Comparison of ENCODE assay signal across 19 cellular contexts in genomic region chr17:5391678-5392077, GRCh38. TPM values are rescaled to one million over a fixed set of nuclear protein-coding genes. Genes with fewer than 3 reads are reported as not detected.
DNase-seq lines count a peak whose midpoint lies in the region; ATAC-seq and TF ChIP-seq lines count a peak whose summit lies in the region.
"Had no signal": no experiment of that assay in that cellular context is flagged by ENCODE, and none has a peak within 500 bp of the region (broad histone marks: within the 10 kb centered on the region; RNA-seq: fewer than 3 reads in every experiment).

No MANE protein-coding gene starts in this region.

- H3K27me3 Mint-ChIP-seq in T-helper 17 cell: no peaks in the 10 kb centered on the region
- no peaks in the 10 kb centered on the region for H3K27me3 Mint-ChIP-seq in glutamatergic neuron (ENCODE audit: unreplicated experiment)

- H3K9me3 ChIP-seq in right atrium auricular region (no peaks in the 10 kb centered on the region), T-helper 17 cell (ENCODE audit: control insufficient read depth, low read length, poor library complexity, severe bottlenecking) (no peaks in the 10 kb centered on the region)
- H3K9me3 ChIP-seq: SJSA1 had no signal

- no peak overlapping the region for H3K27ac ChIP-seq in right atrium auricular region
- H3K27ac ChIP-seq: BLaER1 treated with 17β-estradiol and CSF1 and Interleukin-3, amounts not matched to agents 10 nM and 100 nM; KMS-11; SJSA1 had no signal

- no peaks in the 10 kb centered on the region for H3K4me1 ChIP-seq in right atrium auricular region
- H3K4me1 ChIP-seq: BLaER1 treated with 17β-estradiol and CSF1 and Interleukin-3, amounts not matched to agents 10 nM and 100 nM; SJSA1 had no signal

- peaks cover 18% of the 10 kb centered on the region for H3K36me3 Mint-ChIP-seq in T-helper 17 cell (ENCODE audit: low read depth)
- no peaks in the 10 kb centered on the region for H3K36me3 Mint-ChIP-seq in stimulated activated effector memory CD8-positive, alpha-beta T cell treated with anti-CD3 and anti-CD28 coated beads, Interleukin-12 subunit alpha, Interleukin-12 subunit beta, amount 100 ng/mL, for 72 hours
- no peaks in the 10 kb centered on the region for H3K36me3 Mint-ChIP-seq in glutamatergic neuron (ENCODE audit: unreplicated experiment)

- DNase-seq in left ventricle myocardium superior: no peak
- DNase-seq in right atrium auricular region (ENCODE audit: low spot score): no peak
- DNase-seq in T-helper 17 cell: no peak
- DNase-seq in choroid plexus epithelial cell (ENCODE audit: low read depth): peak; percentile 21
- DNase-seq in stimulated activated effector memory CD8-positive, alpha-beta T cell treated with anti-CD3 and anti-CD28 coated beads, Interleukin-12 subunit alpha, Interleukin-12 subunit beta, amount 100 ng/mL, for 72 hours (ENCODE audit: low spot score in 2 of 2): no peak
- DNase-seq in glutamatergic neuron: no peak
- no peak for DNase-seq in COLO668 (lab: John Stamatoyannopoulos, UW; ENCODE audit: unreplicated experiment)
- no peak for DNase-seq in KG1 (lab: John Stamatoyannopoulos, UW)
- DNase-seq: CD8-positive, alpha-beta T cell; DMS79; NCI-H1436; NCI-H1930; NCI-H345; NCI-H524 treated with DMSO at 0.1 percent for 48 hours; PC-3; RPMI8226 had no signal

- TF ChIP-seq CTCF in right atrium auricular region (IDR thresholded peaks at IDR 0.05) (no peak), choroid plexus epithelial cell (conservative IDR thresholded peaks at IDR 0.05; ENCODE audit: low read depth, low read length) (no peak), glutamatergic neuron (IDR thresholded peaks at IDR 0.05; ENCODE audit: partially characterized antibody, unreplicated experiment) (no peak)

- no peak overlapping the region for H3K4me3 ChIP-seq in right atrium auricular region
- H3K4me3 ChIP-seq in choroid plexus epithelial cell (ENCODE audit: low read depth, low read length): no peak overlapping the region
- H3K4me3 ChIP-seq: BLaER1 treated with 17β-estradiol and CSF1 and Interleukin-3, amounts not matched to agents 10 nM and 100 nM; SJSA1 had no signal

- ATAC-seq in left ventricle myocardium superior (peak; percentile 42), T-helper 17 cell (no peak)
- no peak for ATAC-seq in stimulated activated effector memory CD8-positive, alpha-beta T cell treated with anti-CD3 and anti-CD28 coated beads, Interleukin-12 subunit alpha, Interleukin-12 subunit beta, amount 100 ng/mL, for 72 hours
- ATAC-seq: CD8-positive, alpha-beta T cell; PC-3 had no signal

- H3K27ac Mint-ChIP-seq in T-helper 17 cell (peak overlapping the region; percentile 59), glutamatergic neuron (ENCODE audit: unreplicated experiment) (no peak overlapping the region)
- H3K27ac Mint-ChIP-seq in stimulated activated effector memory CD8-positive, alpha-beta T cell treated with anti-CD3 and anti-CD28 coated beads, Interleukin-12 subunit alpha, Interleukin-12 subunit beta, amount 100 ng/mL, for 72 hours: peak overlapping the region; percentile 48

- no peaks in the 10 kb centered on the region for H3K27me3 ChIP-seq in right atrium auricular region
- H3K27me3 ChIP-seq: BLaER1 treated with 17β-estradiol and CSF1 and Interleukin-3, amounts not matched to agents 10 nM and 100 nM; SJSA1 had no signal

- H3K4me1 Mint-ChIP-seq in T-helper 17 cell: peaks cover 14% of the 10 kb centered on the region
- peaks cover 5% of the 10 kb centered on the region for H3K4me1 Mint-ChIP-seq in stimulated activated effector memory CD8-positive, alpha-beta T cell treated with anti-CD3 and anti-CD28 coated beads, Interleukin-12 subunit alpha, Interleukin-12 subunit beta, amount 100 ng/mL, for 72 hours
- no peaks in the 10 kb centered on the region for H3K4me1 Mint-ChIP-seq in glutamatergic neuron (ENCODE audit: low read depth, unreplicated experiment)

- intact Hi-C loops in left ventricle myocardium superior (cut with micrococcal nuclease): no loop called here

- H3K36me3 ChIP-seq in right atrium auricular region: peaks cover 73% of the 10 kb centered on the region

- no peaks in the 10 kb centered on the region for H3K9me3 Mint-ChIP-seq in stimulated activated effector memory CD8-positive, alpha-beta T cell treated with anti-CD3 and anti-CD28 coated beads, Interleukin-12 subunit alpha, Interleukin-12 subunit beta, amount 100 ng/mL, for 72 hours
- H3K9me3 Mint-ChIP-seq in glutamatergic neuron (ENCODE audit: unreplicated experiment): no peaks in the 10 kb centered on the region
- H3K9me3 Mint-ChIP-seq: CD8-positive, alpha-beta T cell had no signal

- H3K4me3 Mint-ChIP-seq in T-helper 17 cell (no peak overlapping the region), glutamatergic neuron (ENCODE audit: unreplicated experiment) (no peak overlapping the region)
- no peak overlapping the region for H3K4me3 Mint-ChIP-seq in stimulated activated effector memory CD8-positive, alpha-beta T cell treated with anti-CD3 and anti-CD28 coated beads, Interleukin-12 subunit alpha, Interleukin-12 subunit beta, amount 100 ng/mL, for 72 hours
- H3K4me3 Mint-ChIP-seq: CD8-positive, alpha-beta T cell had no signal

RNA-seq across cellular contexts. Expression of gene NUP88, which starts 27.8 kb away (rescaled TPM):
- total RNA-seq in left ventricle myocardium superior: 34.9 TPM
- 10 to 100 TPM; 21.7 to 48.2 TPM for total RNA-seq in right atrium auricular region
- total RNA-seq in T-helper 17 cell: 100 to 1,000 TPM; 118 to 130 TPM
- total RNA-seq in glutamatergic neuron (ENCODE audit: unreplicated experiment): 74.5 TPM

RNA-seq across cellular contexts. Expression of gene RPAIN, which starts 28.3 kb away (rescaled TPM):
- total RNA-seq in left ventricle myocardium superior (26.5 TPM), right atrium auricular region (10 to 100 TPM; 31.4 to 40.7 TPM), T-helper 17 cell (10 to 100 TPM; 57.7 to 72.7 TPM), glutamatergic neuron (ENCODE audit: unreplicated experiment) (168 TPM)

RNA-seq across cellular contexts. Expression of gene C1QBP, which starts 47.3 kb away (rescaled TPM):
- 127 TPM for total RNA-seq in left ventricle myocardium superior
- 100 to 1,000 TPM in 1 of 2 donors, 10 to 100 TPM in 1; 82.8 to 126 TPM for total RNA-seq in right atrium auricular region
- total RNA-seq in T-helper 17 cell: 10 to 100 TPM; 63.8 to 71.6 TPM
- total RNA-seq in glutamatergic neuron (ENCODE audit: unreplicated experiment): 96.4 TPM
